In the genomic region with DNA sequence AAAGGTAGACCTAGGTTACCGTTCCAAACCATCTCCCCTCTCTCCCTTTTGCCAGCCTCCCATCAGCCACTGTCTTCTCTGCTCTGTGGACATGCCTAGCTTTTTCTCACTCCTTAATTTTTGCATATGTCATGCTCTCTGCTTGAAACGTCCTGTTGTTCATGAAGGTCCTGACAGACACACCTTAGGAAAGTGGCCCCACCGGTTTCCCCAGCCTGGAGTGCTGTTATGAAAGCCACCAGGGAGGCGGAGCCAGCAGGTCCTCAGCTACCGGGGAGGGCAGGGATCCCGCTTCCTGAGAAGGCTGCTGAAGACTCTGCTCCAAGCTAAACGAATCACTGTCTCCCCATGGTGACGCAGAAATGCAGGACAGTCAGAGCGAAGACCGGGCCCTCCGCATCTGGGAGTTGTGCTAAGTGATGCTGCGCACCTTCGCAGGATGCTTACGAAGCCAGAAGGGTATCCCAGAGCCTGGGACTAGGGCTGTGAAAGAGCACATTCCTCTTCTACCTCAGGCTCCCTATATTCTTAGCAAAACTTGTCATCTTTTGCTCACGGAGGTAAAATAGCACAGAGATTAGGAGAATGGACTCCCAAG, we compare ENCODE assay signal across 6 cellular contexts. TPM values are rescaled to one million over a fixed set of nuclear protein-coding genes. Genes with fewer than 3 reads are reported as not detected.
DNase-seq lines count a peak whose midpoint lies in the region; ATAC-seq lines count a peak whose summit lies in the region.

No MANE protein-coding gene starts in this region.

- peak overlapping the region; percentile 17 for H3K4me3 ChIP-seq in mononuclear cell (ENCODE audit: low read length)

- peak; percentile 30 to 43 for ATAC-seq in activated naive CD4-positive, alpha-beta T cell treated with anti-CD3 and anti-CD28 coated beads, Interleukin-2, amount 50 U/mL, for 72 hours
- ATAC-seq in HG03196 (IDR thresholded peaks at IDR 0.05; ENCODE audit: unreplicated experiment), result no peak
- no peak for ATAC-seq in HG03108 (IDR thresholded peaks at IDR 0.05; ENCODE audit: unreplicated experiment)

- H3K27me3 ChIP-seq in mononuclear cell (ENCODE audit: insufficient read depth, low read length), result peaks cover 37% of the 10 kb centered on the region

- no peaks in the 10 kb centered on the region for H3K9me3 ChIP-seq in mononuclear cell (ENCODE audit: low read depth, low read length)

- no peaks in the 10 kb centered on the region for H3K36me3 Mint-ChIP-seq in activated naive CD4-positive, alpha-beta T cell treated with anti-CD3 and anti-CD28 coated beads, Interleukin-2, amount 50 U/mL, for 72 hours

- peaks cover 48% of the 10 kb centered on the region for H3K4me1 ChIP-seq in mononuclear cell (ENCODE audit: insufficient read depth, low read length)

- no peaks in the 10 kb centered on the region for H3K9me3 Mint-ChIP-seq in activated naive CD4-positive, alpha-beta T cell treated with anti-CD3 and anti-CD28 coated beads, Interleukin-2, amount 50 U/mL, for 72 hours

- peak overlapping the region; percentile 77 to 84 for H3K27ac Mint-ChIP-seq in activated naive CD4-positive, alpha-beta T cell treated with anti-CD3 and anti-CD28 coated beads, Interleukin-2, amount 50 U/mL, for 72 hours

- DNase-seq in LoVo (ENCODE audit: low spot score) (peak; percentile 88), dedifferentiated amniotic fluid mesenchymal stem cell (ENCODE audit: extremely low spot score) (no peak)
- DNase-seq in activated naive CD4-positive, alpha-beta T cell treated with anti-CD3 and anti-CD28 coated beads, Interleukin-2, amount 50 U/mL, for 72 hours (ENCODE audit: low spot score in 2 of 2), result no peak

RNA-seq across cellular contexts. Expression of a gene that starts 2.3 kb away (rescaled TPM):
- 1 to 10 TPM in 1 of 2 donors, under 1 TPM in 1; 0.30 to 1.1 TPM for total RNA-seq in activated naive CD4-positive, alpha-beta T cell treated with anti-CD3 and anti-CD28 coated beads, Interleukin-2, amount 50 U/mL, for 72 hours
- total RNA-seq in mononuclear cell, result 0.63 TPM

RNA-seq across cellular contexts. Expression of a gene that starts 10.4 kb away (rescaled TPM):
- 10 to 100 TPM in 1 of 2 donors, 1 to 10 TPM in 1; 5.0 to 10.5 TPM for total RNA-seq in activated naive CD4-positive, alpha-beta T cell treated with anti-CD3 and anti-CD28 coated beads, Interleukin-2, amount 50 U/mL, for 72 hours
- total RNA-seq in mononuclear cell, result 0.42 TPM

RNA-seq across cellular contexts. Expression of a gene that starts 23.4 kb away (rescaled TPM):
- total RNA-seq in activated naive CD4-positive, alpha-beta T cell treated with anti-CD3 and anti-CD28 coated beads, Interleukin-2, amount 50 U/mL, for 72 hours, result under 1 TPM; 0.59 to 0.86 TPM
- total RNA-seq in mononuclear cell, result not detected

RNA-seq across cellular contexts. Expression of a gene that starts 33.8 kb away (rescaled TPM):
- 100 to 1,000 TPM; 127 to 217 TPM for total RNA-seq in activated naive CD4-positive, alpha-beta T cell treated with anti-CD3 and anti-CD28 coated beads, Interleukin-2, amount 50 U/mL, for 72 hours
- 76.8 TPM for total RNA-seq in mononuclear cell

RNA-seq across cellular contexts. Expression of a gene that starts 33.8 kb away (rescaled TPM):
- total RNA-seq in activated naive CD4-positive, alpha-beta T cell treated with anti-CD3 and anti-CD28 coated beads, Interleukin-2, amount 50 U/mL, for 72 hours, result not detected
- 8.6 TPM for total RNA-seq in mononuclear cell

Comparison
In these comparisons a context has a peak if more than half of its experiments do, and no peak if none do; other contexts are left out.
1. ATAC-seq: peak in activated naive CD4-positive, alpha-beta T cell treated with anti-CD3 and anti-CD28 coated beads, Interleukin-2, amount 50 U/mL, for 72 hours (2 of 2); none in HG03196 (single experiment) and HG03108 (single experiment).